1 cellular context compared by ENCODE assay signal in genomic region chr12:131194166-131194565, GRCh38.
TF ChIP-seq lines count a peak whose summit lies in the region.

No MANE protein-coding gene starts in this region.

TF ChIP-seq in K562, 482 proteins besides CTCF, POLR2A, EP300 and RAD21 (continued from another document):
- TF ChIP-seq ETS1 (conservative IDR thresholded peaks at IDR 0.05; ENCODE audit: control insufficient read depth, low read depth, low read length) (0 out of 2 replicates have a peak, but pooled peaks have one; percentile 50), CBX1 (IDR thresholded peaks at IDR 0.05; ENCODE audit: low read depth) (peak; percentile 85), ETV1 (tag; conservative IDR thresholded peaks at IDR 0.05; ENCODE audit: low read depth) (no peak), TOE1 (IDR thresholded peaks at IDR 0.05; ENCODE audit: borderline replicate concordance) (peak; percentile 81), TOE1 (CRISPR knock-in tag; IDR thresholded peaks at IDR 0.05; ENCODE audit: borderline replicate concordance, low read depth) (no peak), ZSCAN32 (CRISPR knock-in tag; IDR thresholded peaks at IDR 0.05) (no peak), RCOR1 (IDR thresholded peaks at IDR 0.05; ENCODE audit: borderline replicate concordance in 1 of 2, low read depth in 2 of 2, low read length in 2 of 2) (peak in 1 of 2 experiments; percentile 35; a peak in 1 of 4 replicates), KHSRP (IDR thresholded peaks at IDR 0.05) (no peak), HSF4 (CRISPR knock-in tag; IDR thresholded peaks at IDR 0.05; ENCODE audit: borderline replicate concordance) (no peak), NFYB (IDR thresholded peaks at IDR 0.05; ENCODE audit: extremely low read depth, insufficient read length) (peak; percentile 58), ZNF785 (CRISPR knock-in tag; IDR thresholded peaks at IDR 0.05) (no peak), SMAD4 (CRISPR knock-in tag; conservative IDR thresholded peaks at IDR 0.05) (no peak), C11orf30 (IDR thresholded peaks at IDR 0.05; ENCODE audit: low read depth) (peak; percentile 55), SRSF7 (optimal IDR thresholded peaks at IDR 0.05; ENCODE audit: low read depth, low read length) (no peak), HCFC1 (IDR thresholded peaks at IDR 0.05; ENCODE audit: low read depth, low read length) (peak; percentile 86), TRIM24 (IDR thresholded peaks at IDR 0.05) (no peak), RBM22 (IDR thresholded peaks at IDR 0.05; ENCODE audit: low read depth, low read length, poor library complexity, severe bottlenecking) (no peak), EP400 (IDR thresholded peaks at IDR 0.05) (no peak), SETDB1 (IDR thresholded peaks at IDR 0.05; ENCODE audit: low read length) (no peak), DPF2 (IDR thresholded peaks at IDR 0.05) (no peak), PCBP1 (IDR thresholded peaks at IDR 0.05; ENCODE audit: low read depth, low read length, poor library complexity, severe bottlenecking) (no peak), NUFIP1 (IDR thresholded peaks at IDR 0.05; ENCODE audit: partially characterized antibody) (no peak)
